Comparison of ENCODE assay signal across 1 cellular context in the genomic region with DNA sequence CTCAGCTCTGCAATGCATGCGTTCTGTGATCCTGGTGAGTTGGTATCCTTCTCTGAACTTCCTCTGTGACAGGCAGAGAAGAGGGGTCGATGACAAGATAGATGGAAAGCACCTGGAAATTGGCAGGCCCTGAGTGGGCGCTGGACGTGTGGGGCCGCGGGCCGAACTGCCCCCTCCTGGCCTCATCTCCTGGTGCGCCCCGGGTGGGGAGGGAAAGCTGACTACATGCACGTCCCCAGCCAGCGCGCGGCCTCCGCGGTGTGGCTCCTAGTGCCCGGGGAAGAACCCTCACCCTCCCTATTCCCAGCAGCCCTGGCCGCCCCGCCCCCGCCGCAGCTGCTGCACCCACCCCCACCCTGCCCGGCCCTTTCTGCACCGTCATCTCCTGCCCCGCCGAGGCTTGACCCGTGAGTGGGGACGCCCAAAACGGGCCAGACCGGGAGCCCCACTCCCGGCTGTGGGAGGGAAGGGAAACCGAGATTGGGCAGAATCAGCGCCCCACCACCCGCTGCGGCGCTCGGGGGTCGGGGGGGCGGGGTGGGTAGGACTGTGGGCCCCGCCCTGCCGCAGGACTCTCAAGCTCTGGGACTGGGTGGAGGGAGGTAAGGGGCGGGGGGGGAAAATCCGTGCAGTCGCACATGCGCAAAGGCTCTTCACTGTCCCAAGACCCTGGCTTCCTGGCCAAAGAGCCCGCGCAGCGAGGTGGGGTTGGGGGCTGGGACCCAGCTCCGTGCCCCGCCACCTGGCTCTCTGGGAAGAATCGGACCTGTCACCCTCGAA.
TF ChIP-seq lines count a peak whose summit lies in the region.

Gene NOL3, plus strand, starts transcription at position 371 of the 780 bp plus-strand sequence.

TF ChIP-seq in HepG2, 621 proteins besides CTCF, POLR2A, EP300 and RAD21 (continued from another document and continues in another):
- TF ChIP-seq, protein P1, sequence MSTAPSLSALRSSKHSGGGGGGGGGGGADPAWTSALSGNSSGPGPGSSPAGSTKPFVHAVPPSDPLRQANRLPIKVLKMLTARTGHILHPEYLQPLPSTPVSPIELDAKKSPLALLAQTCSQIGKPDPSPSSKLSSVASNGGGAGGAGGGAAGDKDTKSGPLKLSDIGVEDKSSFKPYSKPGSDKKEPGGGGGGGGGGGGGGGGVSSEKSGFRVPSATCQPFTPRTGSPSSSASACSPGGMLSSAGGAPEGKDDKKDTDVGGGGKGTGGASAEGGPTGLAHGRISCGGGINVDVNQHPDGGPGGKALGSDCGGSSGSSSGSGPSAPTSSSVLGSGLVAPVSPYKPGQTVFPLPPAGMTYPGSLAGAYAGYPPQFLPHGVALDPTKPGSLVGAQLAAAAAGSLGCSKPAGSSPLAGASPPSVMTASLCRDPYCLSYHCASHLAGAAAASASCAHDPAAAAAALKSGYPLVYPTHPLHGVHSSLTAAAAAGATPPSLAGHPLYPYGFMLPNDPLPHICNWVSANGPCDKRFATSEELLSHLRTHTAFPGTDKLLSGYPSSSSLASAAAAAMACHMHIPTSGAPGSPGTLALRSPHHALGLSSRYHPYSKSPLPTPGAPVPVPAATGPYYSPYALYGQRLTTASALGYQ (CRISPR knock-in tag; IDR thresholded peaks at IDR 0.05) = no peak
- TF ChIP-seq SIX4 (CRISPR knock-in tag; IDR thresholded peaks at IDR 0.05) (peak; percentile 46; the same call in 1 of the 2 replicates), ZNF616 (CRISPR knock-in tag; IDR thresholded peaks at IDR 0.05; ENCODE audit: low read depth) (peak; percentile 59; the same call in 1 of the 2 replicates), PRDM4 (CRISPR knock-in tag; IDR thresholded peaks at IDR 0.05; ENCODE audit: borderline replicate concordance) (no peak), ZSCAN5A (CRISPR knock-in tag; IDR thresholded peaks at IDR 0.05; ENCODE audit: borderline replicate concordance) (0 out of 2 replicates have a peak, but pooled peaks have one; percentile 11), SKI (IDR thresholded peaks at IDR 0.05; ENCODE audit: partially characterized antibody) (peak; percentile 6), ZNF552 (CRISPR knock-in tag; IDR thresholded peaks at IDR 0.05; ENCODE audit: borderline replicate concordance) (peak; percentile 30; the same call in 1 of the 2 replicates), ZMYM3 (CRISPR knock-in tag; IDR thresholded peaks at IDR 0.05) (peak; percentile 57; the same call in 1 of the 2 replicates), DNMT3B (CRISPR knock-in tag; conservative IDR thresholded peaks at IDR 0.05) (peak; percentile 62; the same call in 1 of the 2 replicates), ZNF121 (CRISPR knock-in tag; IDR thresholded peaks at IDR 0.05) (peak; percentile 54; the same call in 1 of the 2 replicates), MEF2D (CRISPR knock-in tag; IDR thresholded peaks at IDR 0.05) (0 out of 2 replicates have a peak, but pooled peaks have one; percentile 26), CREM (IDR thresholded peaks at IDR 0.05) (0 out of 2 replicates have a peak, but pooled peaks have one; percentile 41), CREM (CRISPR knock-in tag; IDR thresholded peaks at IDR 0.05) (no peak), CBX1 (IDR thresholded peaks at IDR 0.05; ENCODE audit: low read depth) (no peak), SAP130 (CRISPR knock-in tag; IDR thresholded peaks at IDR 0.05; ENCODE audit: low read depth) (peak; percentile 52), RBM39 (IDR thresholded peaks at IDR 0.05; ENCODE audit: low read depth, low read length, poor library complexity, severe bottlenecking) (peak; percentile 31), ZKSCAN5 (CRISPR knock-in tag; IDR thresholded peaks at IDR 0.05) (0 out of 2 replicates have a peak, but pooled peaks have one; percentile 21), CSRNP2 (CRISPR knock-in tag; conservative IDR thresholded peaks at IDR 0.05; ENCODE audit: low read depth) (no peak), HNF4G (IDR thresholded peaks at IDR 0.05; ENCODE audit: borderline replicate concordance, low read depth, low read length) (no peak), HNF4G (CRISPR knock-in tag; IDR thresholded peaks at IDR 0.05; ENCODE audit: borderline replicate concordance, low read depth) (peak; percentile 33; the same call in 1 of the 2 replicates), ZNF883 (CRISPR knock-in tag; IDR thresholded peaks at IDR 0.05; ENCODE audit: not compliant biosample characterization) (peak; percentile 25), ATRX (CRISPR knock-in tag; IDR thresholded peaks at IDR 0.05; ENCODE audit: borderline replicate concordance) (no peak), ZNF281 (CRISPR knock-in tag; IDR thresholded peaks at IDR 0.05; ENCODE audit: borderline replicate concordance) (peak; percentile 81; the same call in 1 of the 2 replicates), NFYC (CRISPR knock-in tag; IDR thresholded peaks at IDR 0.05) (peak; percentile 27), KLF16 (CRISPR knock-in tag; IDR thresholded peaks at IDR 0.05) (peak in 1 of 2 experiments; percentile 48; a peak in 2 of 4 replicates), ELF1 (CRISPR knock-in tag; IDR thresholded peaks at IDR 0.05) (0 out of 2 replicates have a peak, but pooled peaks have one; percentile 34), RXRA (CRISPR knock-in tag; IDR thresholded peaks at IDR 0.05) (peak; percentile 13; the same call in 1 of the 2 replicates), BCL6 (CRISPR knock-in tag; IDR thresholded peaks at IDR 0.05) (0 out of 2 replicates have a peak, but pooled peaks have one; percentile 1), ZNF670 (CRISPR knock-in tag; IDR thresholded peaks at IDR 0.05; ENCODE audit: borderline replicate concordance) (peak; percentile 68; the same call in 1 of the 2 replicates), RXRB (CRISPR knock-in tag; IDR thresholded peaks at IDR 0.05; ENCODE audit: borderline replicate concordance) (peak; percentile 36; the same call in 1 of the 2 replicates), ZNF850 (CRISPR knock-in tag; conservative IDR thresholded peaks at IDR 0.05) (0 out of 2 replicates have a peak, but pooled peaks have one; percentile 28), ZBTB7A (CRISPR knock-in tag; IDR thresholded peaks at IDR 0.05) (peak; percentile 86), MAFF (IDR thresholded peaks at IDR 0.05; ENCODE audit: low read depth, low read length) (peak; percentile 18; the same call in 1 of the 2 replicates), E2F5 (CRISPR knock-in tag; conservative IDR thresholded peaks at IDR 0.05) (no peak)
- TF ChIP-seq, protein P2, sequence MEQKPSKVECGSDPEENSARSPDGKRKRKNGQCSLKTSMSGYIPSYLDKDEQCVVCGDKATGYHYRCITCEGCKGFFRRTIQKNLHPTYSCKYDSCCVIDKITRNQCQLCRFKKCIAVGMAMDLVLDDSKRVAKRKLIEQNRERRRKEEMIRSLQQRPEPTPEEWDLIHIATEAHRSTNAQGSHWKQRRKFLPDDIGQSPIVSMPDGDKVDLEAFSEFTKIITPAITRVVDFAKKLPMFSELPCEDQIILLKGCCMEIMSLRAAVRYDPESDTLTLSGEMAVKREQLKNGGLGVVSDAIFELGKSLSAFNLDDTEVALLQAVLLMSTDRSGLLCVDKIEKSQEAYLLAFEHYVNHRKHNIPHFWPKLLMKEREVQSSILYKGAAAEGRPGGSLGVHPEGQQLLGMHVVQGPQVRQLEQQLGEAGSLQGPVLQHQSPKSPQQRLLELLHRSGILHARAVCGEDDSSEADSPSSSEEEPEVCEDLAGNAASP (CRISPR knock-in tag; IDR thresholded peaks at IDR 0.05; ENCODE audit: borderline replicate concordance) = peak; percentile 9; the same call in 1 of the 2 replicates
- TF ChIP-seq, protein P3, sequence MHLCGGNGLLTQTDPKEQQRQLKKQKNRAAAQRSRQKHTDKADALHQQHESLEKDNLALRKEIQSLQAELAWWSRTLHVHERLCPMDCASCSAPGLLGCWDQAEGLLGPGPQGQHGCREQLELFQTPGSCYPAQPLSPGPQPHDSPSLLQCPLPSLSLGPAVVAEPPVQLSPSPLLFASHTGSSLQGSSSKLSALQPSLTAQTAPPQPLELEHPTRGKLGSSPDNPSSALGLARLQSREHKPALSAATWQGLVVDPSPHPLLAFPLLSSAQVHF (CRISPR knock-in tag; IDR thresholded peaks at IDR 0.05) = no peak
- TF ChIP-seq, protein P4, sequence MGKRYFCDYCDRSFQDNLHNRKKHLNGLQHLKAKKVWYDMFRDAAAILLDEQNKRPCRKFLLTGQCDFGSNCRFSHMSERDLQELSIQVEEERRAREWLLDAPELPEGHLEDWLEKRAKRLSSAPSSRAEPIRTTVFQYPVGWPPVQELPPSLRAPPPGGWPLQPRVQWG (CRISPR knock-in tag; IDR thresholded peaks at IDR 0.05; ENCODE audit: borderline replicate concordance, low read depth) = no peak
- TF ChIP-seq, protein P5, sequence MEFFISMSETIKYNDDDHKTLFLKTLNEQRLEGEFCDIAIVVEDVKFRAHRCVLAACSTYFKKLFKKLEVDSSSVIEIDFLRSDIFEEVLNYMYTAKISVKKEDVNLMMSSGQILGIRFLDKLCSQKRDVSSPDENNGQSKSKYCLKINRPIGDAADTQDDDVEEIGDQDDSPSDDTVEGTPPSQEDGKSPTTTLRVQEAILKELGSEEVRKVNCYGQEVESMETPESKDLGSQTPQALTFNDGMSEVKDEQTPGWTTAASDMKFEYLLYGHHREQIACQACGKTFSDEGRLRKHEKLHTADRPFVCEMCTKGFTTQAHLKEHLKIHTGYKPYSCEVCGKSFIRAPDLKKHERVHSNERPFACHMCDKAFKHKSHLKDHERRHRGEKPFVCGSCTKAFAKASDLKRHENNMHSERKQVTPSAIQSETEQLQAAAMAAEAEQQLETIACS (CRISPR knock-in tag; IDR thresholded peaks at IDR 0.05) = peak; percentile 34; the same call in 1 of the 2 replicates
- TF ChIP-seq, protein P6, sequence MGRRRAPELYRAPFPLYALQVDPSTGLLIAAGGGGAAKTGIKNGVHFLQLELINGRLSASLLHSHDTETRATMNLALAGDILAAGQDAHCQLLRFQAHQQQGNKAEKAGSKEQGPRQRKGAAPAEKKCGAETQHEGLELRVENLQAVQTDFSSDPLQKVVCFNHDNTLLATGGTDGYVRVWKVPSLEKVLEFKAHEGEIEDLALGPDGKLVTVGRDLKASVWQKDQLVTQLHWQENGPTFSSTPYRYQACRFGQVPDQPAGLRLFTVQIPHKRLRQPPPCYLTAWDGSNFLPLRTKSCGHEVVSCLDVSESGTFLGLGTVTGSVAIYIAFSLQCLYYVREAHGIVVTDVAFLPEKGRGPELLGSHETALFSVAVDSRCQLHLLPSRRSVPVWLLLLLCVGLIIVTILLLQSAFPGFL (CRISPR knock-in tag; IDR thresholded peaks at IDR 0.05) = no peak
